ENCODE assay signal across 24 cellular contexts in genomic region chr12:75439048-75439447, GRCh38. TPM values are rescaled to one million over a fixed set of nuclear protein-coding genes. Genes with fewer than 3 reads are reported as not detected.
DNase-seq lines count a peak whose midpoint lies in the region; ATAC-seq, FAIRE-seq and TF ChIP-seq lines count a peak whose summit lies in the region.
"Had no signal": no experiment of that assay in that cellular context is flagged by ENCODE, and none has a peak within 500 bp of the region (broad histone marks: within the 10 kb centered on the region; RNA-seq: fewer than 3 reads in every experiment).

No MANE protein-coding gene starts in this region.

- H4K20me1 ChIP-seq in osteoblast (ENCODE audit: insufficient read depth, low read length): no peaks in the 10 kb centered on the region

- no peaks in the 10 kb centered on the region for H3K79me2 ChIP-seq in osteoblast (ENCODE audit: insufficient read depth, low read length)

- no peak overlapping the region for H3K4me3 Mint-ChIP-seq in HFFc6
- H3K4me3 Mint-ChIP-seq: B cell; CD8-positive, alpha-beta memory T cell; IgD-negative memory B cell; T-cell had no signal

- H2AFZ ChIP-seq in osteoblast (ENCODE audit: low read length): no peak overlapping the region

- H3K36me3 ChIP-seq in bronchial epithelial cell (ENCODE audit: control insufficient read depth, insufficient read depth, low read length) (no peaks in the 10 kb centered on the region), osteoblast (ENCODE audit: insufficient read depth, low read length) (no peaks in the 10 kb centered on the region)
- H3K36me3 ChIP-seq: SJSA1 had no signal

- H3K27ac ChIP-seq in osteoblast (ENCODE audit: low read depth, low read length): no peak overlapping the region
- H3K27ac ChIP-seq: KMS-11, SJSA1 had no signal

- peaks cover 22% of the 10 kb centered on the region for H3K4me1 ChIP-seq in osteoblast (ENCODE audit: insufficient read depth, low read length)
- H3K4me1 ChIP-seq: SJSA1 had no signal

- TF ChIP-seq CTCF in AG10803 (conservative IDR thresholded peaks at IDR 0.05; ENCODE audit: low read length) (no peak), HFFc6 (IDR thresholded peaks at IDR 0.05) (no peak), bronchial epithelial cell (IDR thresholded peaks at IDR 0.05; ENCODE audit: insufficient read depth, low read length, severe bottlenecking) (no peak), osteoblast (IDR thresholded peaks at IDR 0.05; ENCODE audit: extremely low read depth, low read depth, low read length) (no peak)

- H3K4me2 ChIP-seq in osteoblast (ENCODE audit: insufficient read depth, low read length): no peak overlapping the region
- H3K4me2 ChIP-seq: KMS-11 had no signal

- no peak for ATAC-seq in GM19452 (IDR thresholded peaks at IDR 0.05; ENCODE audit: unreplicated experiment)

- no peaks in the 10 kb centered on the region for H3K9me3 ChIP-seq in osteoblast (ENCODE audit: low read depth, low read length)
- H3K9me3 ChIP-seq: SJSA1 had no signal

- no peak for FAIRE-seq in bronchial epithelial cell (lab: Jason Lieb, UNC)
- FAIRE-seq: G401.6, GM12891, H54 had no signal

- peaks cover 18% of the 10 kb centered on the region for H3K9me3 Mint-ChIP-seq in HFFc6

- H3K27me3 ChIP-seq in bronchial epithelial cell (ENCODE audit: control insufficient read depth, insufficient read depth, low read length): no peaks in the 10 kb centered on the region
- no peaks in the 10 kb centered on the region for H3K27me3 ChIP-seq in osteoblast (ENCODE audit: insufficient read depth, low read length)
- H3K27me3 ChIP-seq: SJSA1 had no signal

- DNase-seq in AG10803 (ENCODE audit: low read depth): peak; percentile 48
- DNase-seq in HFFc6: peak; percentile 30
- peak; percentile 17 for DNase-seq in bronchial epithelial cell (ENCODE audit: low read depth)
- peak; percentile 3 for DNase-seq in osteoblast (ENCODE audit: insufficient read length, low spot score, missing footprints)
- no peak for DNase-seq in NCI-H774 (lab: John Stamatoyannopoulos, UW)
- no peak for DNase-seq in AML-193 (lab: John Stamatoyannopoulos, UW)
- DNase-seq: CD8-positive, alpha-beta memory T cell; NCI-H1048; NCI-H1417; NCI-H1694; NCI-H2029 treated with DMSO at 0.1 percent for 48 hours; NCI-H446 treated with DMSO at 0.1 percent for 48 hours; NCI-H526; RPMI8226 had no signal

- H3K4me3 ChIP-seq in AG10803 (ENCODE audit: low read length) (no peak overlapping the region), bronchial epithelial cell (ENCODE audit: low read depth, low read length) (no peak overlapping the region), osteoblast (ENCODE audit: insufficient read depth, low read length) (no peak overlapping the region)
- H3K4me3 ChIP-seq: SJSA1 had no signal

- H3K4me1 Mint-ChIP-seq in HFFc6 (ENCODE audit: low read depth): peaks cover 45% of the 10 kb centered on the region

- H3K27me3 Mint-ChIP-seq in HFFc6 (ENCODE audit: insufficient read depth): no peaks in the 10 kb centered on the region

- H3K27ac Mint-ChIP-seq in HFFc6: peak overlapping the region; percentile 17; the same call in 1 of the 2 replicates
- H3K27ac Mint-ChIP-seq: B cell; CD8-positive, alpha-beta memory T cell; T-cell had no signal

- H3K36me3 Mint-ChIP-seq in HFFc6 (ENCODE audit: low read depth): peaks cover 34% of the 10 kb centered on the region
- H3K36me3 Mint-ChIP-seq: CD14-positive monocyte, IgD-negative memory B cell had no signal

RNA-seq across cellular contexts. Expression of gene GLIPR1, which starts 41.5 kb away (rescaled TPM):
- total RNA-seq in HFFc6 (2021; fragmentation: NEBNext Ultra II Directional; extraction: Animal tissue kit (Norgen Biotek cat#: 25700)): 100 to 1,000 TPM; 190 to 339 (median 278) TPM
- total RNA-seq in bronchial epithelial cell (5.8 and 15.0 TPM in 2 replicates), osteoblast (83.2 and 89.3 TPM in 2 replicates)

RNA-seq across cellular contexts. Expression of gene GLIPR1L2, which starts 48.2 kb away (rescaled TPM):
- total RNA-seq in HFFc6 (2021; fragmentation: NEBNext Ultra II Directional; extraction: Animal tissue kit (Norgen Biotek cat#: 25700)): under 1 TPM; 0.33 to 0.83 (median 0.54) TPM
- total RNA-seq in bronchial epithelial cell: 0.26 and 0.64 TPM in 2 replicates
- total RNA-seq in osteoblast: 0.29 and 0.36 TPM in 2 replicates
- total RNA-seq: CD8-positive, alpha-beta memory T cell had no signal

Comparison
In these comparisons a context has a peak if more than half of its experiments do, and no peak if none do; other contexts are left out.
1. DNase-seq: peak in AG10803 (single experiment), HFFc6 (single experiment), bronchial epithelial cell (single experiment) and osteoblast (single experiment); none in NCI-H774 (single experiment) and AML-193 (0 of 2).